Comparison of ENCODE assay signal across 1 cellular context in genomic region chr11:81772161-81772560, GRCh38.
TF ChIP-seq lines count a peak whose summit lies in the region.

No MANE protein-coding gene starts in this region.

TF ChIP-seq in WTC11, 78 proteins besides CTCF, POLR2A, EP300 and RAD21 (continued from another document):
- TF ChIP-seq ZSCAN18 (CRISPR knock-in tag; IDR thresholded peaks at IDR 0.05), result no peak
- no peak for TF ChIP-seq FOXP1 (CRISPR knock-in tag; IDR thresholded peaks at IDR 0.05; ENCODE audit: borderline replicate concordance)
- no peak for TF ChIP-seq ARID4B (CRISPR knock-in tag; IDR thresholded peaks at IDR 0.05; ENCODE audit: borderline replicate concordance)
- TF ChIP-seq AFF4 (CRISPR knock-in tag; IDR thresholded peaks at IDR 0.05; ENCODE audit: borderline replicate concordance), result no peak
- no peak for TF ChIP-seq NFYB (CRISPR knock-in tag; conservative IDR thresholded peaks at IDR 0.05; ENCODE audit: low read depth)
- TF ChIP-seq NR3C1 (CRISPR knock-in tag; conservative IDR thresholded peaks at IDR 0.05; ENCODE audit: low read depth), result no peak
- TF ChIP-seq ZNF138 (CRISPR knock-in tag; conservative IDR thresholded peaks at IDR 0.05), result no peak
- no peak for TF ChIP-seq SMAD4 (CRISPR knock-in tag; IDR thresholded peaks at IDR 0.05)
- TF ChIP-seq GTF2I (CRISPR knock-in tag; conservative IDR thresholded peaks at IDR 0.05), result no peak
